In genomic region chr22:17842386-17842785, GRCh38 we compare ENCODE assay signal across 10 cellular contexts.
DNase-seq lines count a peak whose midpoint lies in the region; ATAC-seq and TF ChIP-seq lines count a peak whose summit lies in the region.
"Had no signal": no experiment of that assay in that cellular context is flagged by ENCODE, and none has a peak within 500 bp of the region (broad histone marks: within the 10 kb centered on the region; RNA-seq: fewer than 3 reads in every experiment).

No MANE protein-coding gene starts in this region.

- WGBS in esophagus squamous epithelium, 2 donors = 72 to 80% methylated on average over 1 to 14 of the region's 20 CpGs
- 88% methylated on average over 4 of the region's 20 CpGs for WGBS in suprapubic skin

- H3K4me1 ChIP-seq in esophagus squamous epithelium (peaks cover 20 to 57% (median 47%) of the 10 kb centered on the region in 3 donors), suprapubic skin (peaks cover 31% of the 10 kb centered on the region)

- H3K9me3 ChIP-seq in esophagus squamous epithelium (no peaks in the 10 kb centered on the region), suprapubic skin (no peaks in the 10 kb centered on the region)

- H3K36me3 ChIP-seq in esophagus squamous epithelium (peaks cover 0 to 43% (median 3%) of the 10 kb centered on the region in 3 donors), suprapubic skin (peaks cover 33% of the 10 kb centered on the region)

- peak; percentile 68 for ATAC-seq in HG02885 (IDR thresholded peaks at IDR 0.05; ENCODE audit: poor library complexity, unreplicated experiment)
- ATAC-seq in GM18498 (IDR thresholded peaks at IDR 0.05; ENCODE audit: unreplicated experiment) = no peak
- ATAC-seq: Panc1 had no signal

- TF ChIP-seq EP300 in suprapubic skin (IDR thresholded peaks at IDR 0.05) = no peak

- no peak for TF ChIP-seq POLR2A in esophagus squamous epithelium (IDR thresholded peaks at IDR 0.05)
- no peak for TF ChIP-seq POLR2A in suprapubic skin (IDR thresholded peaks at IDR 0.05)

- peak overlapping the region; percentile 10 to 57 (median 46) for H3K27ac ChIP-seq in esophagus squamous epithelium
- no peak overlapping the region for H3K27ac ChIP-seq in suprapubic skin

- H3K27me3 ChIP-seq in esophagus squamous epithelium = no peaks in the 10 kb centered on the region
- no peaks in the 10 kb centered on the region for H3K27me3 ChIP-seq in suprapubic skin

- peak; percentile 20 to 38 for DNase-seq in activated CD4-positive, alpha-beta T cell treated with anti-CD3 and anti-CD28 coated beads, Interleukin-2, amount 50 U/mL, for 4 hours
- DNase-seq in esophagus squamous epithelium (lab: John Stamatoyannopoulos, UW) = no peak
- peak; percentile 4 to 42 for DNase-seq in stimulated activated CD4-positive, alpha-beta T cell treated with anti-CD3 and anti-CD28 coated beads, Interleukin-4, amount 100 ng/mL, for 4 hours
- DNase-seq in posterior vena cava (ENCODE audit: low spot score) = no peak
- DNase-seq in NCI-H1092 (lab: John Stamatoyannopoulos, UW) = no peak
- no peak for DNase-seq in suprapubic skin (ENCODE audit: low spot score in 2 of 2)
- DNase-seq: DMS79 treated with DMSO at 0.1 percent for 48 hours had no signal

- TF ChIP-seq CTCF in esophagus squamous epithelium (IDR thresholded peaks at IDR 0.05) (no peak), suprapubic skin (IDR thresholded peaks at IDR 0.05) (no peak)

- H3K4me3 ChIP-seq in esophagus squamous epithelium = peak overlapping the region in 2 of 4 donors; percentile 18 to 45
- H3K4me3 ChIP-seq in suprapubic skin = no peak overlapping the region

- intact Hi-C loops in esophagus squamous epithelium (cut with DNase I) = no loop called here
- intact Hi-C loops in posterior vena cava (cut with DNase I) = no loop called here

Comparison
In these comparisons a context has a peak if more than half of its experiments do, and no peak if none do; other contexts are left out.
1. DNase-seq: peak in activated CD4-positive, alpha-beta T cell treated with anti-CD3 and anti-CD28 coated beads, Interleukin-2, amount 50 U/mL, for 4 hours (2 of 2) and stimulated activated CD4-positive, alpha-beta T cell treated with anti-CD3 and anti-CD28 coated beads, Interleukin-4, amount 100 ng/mL, for 4 hours (2 of 2); none in esophagus squamous epithelium (single experiment), posterior vena cava (single experiment), NCI-H1092 (single experiment) and suprapubic skin (0 of 2).